In the genomic region with DNA sequence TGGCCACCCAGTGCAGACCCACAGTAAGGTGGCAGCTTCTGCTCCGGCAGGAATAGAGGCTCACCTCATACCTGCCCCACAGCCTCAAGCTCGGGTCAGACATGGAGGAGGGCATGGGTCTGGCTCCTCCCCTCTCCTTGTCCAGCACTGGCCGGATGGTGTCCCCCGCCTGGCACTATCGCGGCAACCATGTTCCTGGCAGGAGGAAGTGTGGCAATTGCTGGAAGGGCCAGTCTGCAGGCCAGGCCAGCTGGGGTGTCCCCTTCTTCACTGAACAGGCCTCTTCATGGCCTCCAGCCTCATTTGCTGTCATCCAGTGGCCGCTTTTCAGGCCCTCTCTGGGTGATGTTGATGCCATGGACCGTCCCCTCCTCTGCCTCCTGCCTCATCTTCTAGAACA, we compare ENCODE assay signal across 23 cellular contexts. TPM values are rescaled to one million over a fixed set of nuclear protein-coding genes. Genes with fewer than 3 reads are reported as not detected.
A peak's percentile ranks its signal among the peaks of the same experiment; 100 is the strongest.
DNase-seq lines count a peak whose midpoint lies in the region; ATAC-seq and TF ChIP-seq lines count a peak whose summit lies in the region.
"Had no signal": no experiment of that assay in that cellular context is flagged by ENCODE, and none has a peak within 500 bp of the region (broad histone marks: within the 10 kb centered on the region; RNA-seq: fewer than 3 reads in every experiment).

No MANE protein-coding gene starts in this region.

- no peak overlapping the region for H3K27ac ChIP-seq in left ventricle myocardium inferior (replicated peaks)
- H3K27ac ChIP-seq in thyroid gland = peak overlapping the region in 2 of 3 donors; percentile 77 to 89

- H3K4me1 ChIP-seq in left ventricle myocardium inferior (peaks cover 55% of the 10 kb centered on the region), thyroid gland (peaks cover 32 to 86% of the 10 kb centered on the region in 2 donors)

- H3K36me3 Mint-ChIP-seq in T-helper 17 cell (ENCODE audit: low read depth) = peaks cover 4% of the 10 kb centered on the region
- H3K36me3 Mint-ChIP-seq in memory B cell = no peaks in the 10 kb centered on the region
- no peaks in the 10 kb centered on the region for H3K36me3 Mint-ChIP-seq in activated T-helper 2 cell treated with anti-CD3 and anti-CD28 coated beads, Interferon-gamma antibody, Interleukin-2, Interleukin-4, amounts not matched to agents 10 μg/mL and 5 μg/mL and 100 μg/mL, durations not matched to agents 14 hours and 24 hours and 36 hours (ENCODE audit: low read depth)
- H3K36me3 Mint-ChIP-seq: activated naive CD4-positive, alpha-beta T cell treated with anti-CD3 and anti-CD28 coated beads, Interleukin-2, amount 50 U/mL, for 72 hours had no signal

- H3K4me3 Mint-ChIP-seq in T-helper 17 cell = no peak overlapping the region
- no peak overlapping the region for H3K4me3 Mint-ChIP-seq in memory B cell
- H3K4me3 Mint-ChIP-seq in activated T-helper 2 cell treated with anti-CD3 and anti-CD28 coated beads, Interferon-gamma antibody, Interleukin-2, Interleukin-4, amounts not matched to agents 10 μg/mL and 5 μg/mL and 100 μg/mL, durations not matched to agents 14 hours and 24 hours and 36 hours (ENCODE audit: low read depth) = no peak overlapping the region
- H3K4me3 Mint-ChIP-seq: stimulated activated naive CD8-positive, alpha-beta T cell treated with anti-CD3 and anti-CD28 coated beads, Interleukin-15, Interleukin-2, amounts not matched to agents 100 ng/mL and 50 ng/mL, for 24 hours had no signal

- H3K9me3 ChIP-seq in left ventricle myocardium inferior (replicated peaks) (no peaks in the 10 kb centered on the region), T-helper 17 cell (ENCODE audit: control insufficient read depth, low read length, poor library complexity, severe bottlenecking) (no peaks in the 10 kb centered on the region), thyroid gland (no peaks in the 10 kb centered on the region)
- H3K9me3 ChIP-seq: upper lobe of left lung had no signal

- DNase-seq in Right ventricle myocardium superior (peak; percentile 54), left ventricle myocardium inferior (no peak), T-helper 17 cell (no peak), memory B cell (ENCODE audit: low spot score in 2 of 2) (no peak), thyroid gland (no peak), NCI-H226 (no peak)
- no peak for DNase-seq in activated T-helper 2 cell treated with anti-CD3 and anti-CD28 coated beads, Interferon-gamma antibody, Interleukin-2, Interleukin-4, amounts not matched to agents 10 μg/mL and 5 μg/mL and 100 μg/mL, durations not matched to agents 14 hours and 24 hours and 36 hours (ENCODE audit: low spot score)
- DNase-seq: 8988T; activated CD4-positive, alpha-beta T cell treated with anti-CD3 and anti-CD28 coated beads for 4 hours; aorta; erythroblast; GOT3; immature natural killer cell; left ventricle myocardium superior; MM.1S; SHP77 treated with DMSO at 0.1 percent for 48 hours; stimulated activated CD4-positive, alpha-beta T cell treated with anti-CD3 and anti-CD28 coated beads, Interleukin-2, amount 100 ng/mL, for 24 hours had no signal

- ATAC-seq in Right ventricle myocardium superior (ENCODE audit: poor library complexity) (no peak), T-helper 17 cell (no peak), memory B cell (ENCODE audit: low read depth) (no peak), GM18519 (IDR thresholded peaks at IDR 0.05; ENCODE audit: low FRiP score, unreplicated experiment) (no peak)
- ATAC-seq: activated naive CD4-positive, alpha-beta T cell treated with anti-CD3 and anti-CD28 coated beads, Interleukin-2, amount 50 U/mL, for 72 hours had no signal

- 84 to 90% methylated on average over 6 to 8 of the region's 8 CpGs for WGBS in thyroid gland, 2 donors

- H3K4me1 Mint-ChIP-seq in T-helper 17 cell (peaks cover 23% of the 10 kb centered on the region), memory B cell (peaks cover 13% of the 10 kb centered on the region)
- peaks cover 7% of the 10 kb centered on the region for H3K4me1 Mint-ChIP-seq in activated T-helper 2 cell treated with anti-CD3 and anti-CD28 coated beads, Interferon-gamma antibody, Interleukin-2, Interleukin-4, amounts not matched to agents 10 μg/mL and 5 μg/mL and 100 μg/mL, durations not matched to agents 14 hours and 24 hours and 36 hours (ENCODE audit: low read depth)

- TF ChIP-seq CTCF in left ventricle myocardium inferior (IDR thresholded peaks at IDR 0.05; ENCODE audit: borderline replicate concordance) (no peak), thyroid gland (IDR thresholded peaks at IDR 0.05) (no peak)

- H3K27ac Mint-ChIP-seq in T-helper 17 cell = peak overlapping the region; percentile 94
- H3K27ac Mint-ChIP-seq in memory B cell = peak overlapping the region; percentile 54
- H3K27ac Mint-ChIP-seq in activated T-helper 2 cell treated with anti-CD3 and anti-CD28 coated beads, Interferon-gamma antibody, Interleukin-2, Interleukin-4, amounts not matched to agents 10 μg/mL and 5 μg/mL and 100 μg/mL, durations not matched to agents 14 hours and 24 hours and 36 hours = no peak overlapping the region
- H3K27ac Mint-ChIP-seq: activated naive CD4-positive, alpha-beta T cell treated with anti-CD3 and anti-CD28 coated beads, Interleukin-2, amount 50 U/mL, for 72 hours had no signal

- H3K36me3 ChIP-seq in left ventricle myocardium inferior = no peaks in the 10 kb centered on the region
- no peaks in the 10 kb centered on the region for H3K36me3 ChIP-seq in thyroid gland
- H3K36me3 ChIP-seq: upper lobe of left lung had no signal

- no peaks in the 10 kb centered on the region for H3K27me3 ChIP-seq in left ventricle myocardium inferior (ENCODE audit: low read depth)
- no peaks in the 10 kb centered on the region for H3K27me3 ChIP-seq in thyroid gland
- H3K27me3 ChIP-seq: foreskin keratinocyte, upper lobe of left lung had no signal

- no peak overlapping the region for H3K4me3 ChIP-seq in left ventricle myocardium inferior
- H3K4me3 ChIP-seq in thyroid gland (replicated peaks in 1 of 3) = no peak overlapping the region
- H3K4me3 ChIP-seq: skin epidermis, upper lobe of left lung had no signal

- intact Hi-C loops in Right ventricle myocardium superior (cut with DNase I) (no loop called here), left ventricle myocardium inferior (cut with micrococcal nuclease) (no loop called here), thyroid gland (cut with DNase I) (no loop called here)
- intact Hi-C loops in activated T-helper 2 cell treated with anti-CD3 and anti-CD28 coated beads, Interferon-gamma antibody, Interleukin-2, Interleukin-4, amounts not matched to agents 10 μg/mL and 5 μg/mL and 100 μg/mL, durations not matched to agents 14 hours and 24 hours and 36 hours (cut with micrococcal nuclease) = loop anchor here (10.0 kb wide), 1 partner anchor 317 kb away; no protein-coding TSS in a partner anchor

- TF ChIP-seq POLR2A in thyroid gland (IDR thresholded peaks at IDR 0.05) = no peak

- H3K27me3 Mint-ChIP-seq in T-helper 17 cell (peaks cover 10% of the 10 kb centered on the region), memory B cell (no peaks in the 10 kb centered on the region)
- H3K27me3 Mint-ChIP-seq in activated T-helper 2 cell treated with anti-CD3 and anti-CD28 coated beads, Interferon-gamma antibody, Interleukin-2, Interleukin-4, amounts not matched to agents 10 μg/mL and 5 μg/mL and 100 μg/mL, durations not matched to agents 14 hours and 24 hours and 36 hours (ENCODE audit: low read depth) = peaks cover 11% of the 10 kb centered on the region
- H3K27me3 Mint-ChIP-seq: stimulated activated naive CD8-positive, alpha-beta T cell treated with anti-CD3 and anti-CD28 coated beads, Interleukin-15, Interleukin-2, amounts not matched to agents 100 ng/mL and 50 ng/mL, for 24 hours had no signal

- no peaks in the 10 kb centered on the region for H3K9me3 Mint-ChIP-seq in memory B cell
- no peaks in the 10 kb centered on the region for H3K9me3 Mint-ChIP-seq in activated T-helper 2 cell treated with anti-CD3 and anti-CD28 coated beads, Interferon-gamma antibody, Interleukin-2, Interleukin-4, amounts not matched to agents 10 μg/mL and 5 μg/mL and 100 μg/mL, durations not matched to agents 14 hours and 24 hours and 36 hours
- H3K9me3 Mint-ChIP-seq: activated naive CD4-positive, alpha-beta T cell treated with anti-CD3 and anti-CD28 coated beads, Interleukin-2, amount 50 U/mL, for 72 hours; immature natural killer cell; stimulated activated naive CD8-positive, alpha-beta T cell treated with anti-CD3 and anti-CD28 coated beads, Interleukin-15, Interleukin-2, amounts not matched to agents 100 ng/mL and 50 ng/mL, for 24 hours had no signal

RNA-seq across cellular contexts. Expression of a gene that starts 41.4 kb away (rescaled TPM):
- 14.0 TPM for total RNA-seq in Right ventricle myocardium superior
- total RNA-seq in left ventricle myocardium inferior = 19.3 TPM
- 100 to 1,000 TPM; 161 to 181 TPM for total RNA-seq in T-helper 17 cell
- 10 to 100 TPM; 40.1 to 69.3 (median 59.2) TPM for total RNA-seq in thyroid gland
- total RNA-seq in activated T-helper 2 cell treated with anti-CD3 and anti-CD28 coated beads, Interferon-gamma antibody, Interleukin-2, Interleukin-4, amounts not matched to agents 10 μg/mL and 5 μg/mL and 100 μg/mL, durations not matched to agents 14 hours and 24 hours and 36 hours = 21.1 and 22.4 TPM in 2 replicates
